Comparison of ENCODE assay signal across 1 cellular context in the genomic region with DNA sequence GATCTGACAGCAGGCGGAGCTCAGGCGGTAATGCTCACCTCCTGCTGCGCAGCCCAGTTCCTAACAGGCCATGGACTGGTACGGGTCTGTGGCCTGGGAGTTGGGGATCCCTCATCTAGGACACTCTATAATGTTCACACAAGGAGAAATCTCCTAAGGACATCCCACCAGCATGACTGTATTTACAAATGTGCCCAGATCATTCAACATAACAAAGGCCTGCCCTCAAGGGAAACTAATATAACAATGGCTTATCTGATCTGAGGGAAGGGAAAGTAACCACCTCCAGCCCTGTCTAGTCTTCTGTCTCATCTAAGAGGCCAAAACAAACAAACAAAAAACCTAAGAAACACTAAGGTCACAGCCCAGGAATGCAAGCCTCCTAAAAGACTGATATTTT.
TF ChIP-seq lines count a peak whose summit lies in the region.

No MANE protein-coding gene starts in this region.

TF ChIP-seq in GM23338, 12 proteins besides CTCF, POLR2A, EP300 and RAD21:
- TF ChIP-seq, protein P1, sequence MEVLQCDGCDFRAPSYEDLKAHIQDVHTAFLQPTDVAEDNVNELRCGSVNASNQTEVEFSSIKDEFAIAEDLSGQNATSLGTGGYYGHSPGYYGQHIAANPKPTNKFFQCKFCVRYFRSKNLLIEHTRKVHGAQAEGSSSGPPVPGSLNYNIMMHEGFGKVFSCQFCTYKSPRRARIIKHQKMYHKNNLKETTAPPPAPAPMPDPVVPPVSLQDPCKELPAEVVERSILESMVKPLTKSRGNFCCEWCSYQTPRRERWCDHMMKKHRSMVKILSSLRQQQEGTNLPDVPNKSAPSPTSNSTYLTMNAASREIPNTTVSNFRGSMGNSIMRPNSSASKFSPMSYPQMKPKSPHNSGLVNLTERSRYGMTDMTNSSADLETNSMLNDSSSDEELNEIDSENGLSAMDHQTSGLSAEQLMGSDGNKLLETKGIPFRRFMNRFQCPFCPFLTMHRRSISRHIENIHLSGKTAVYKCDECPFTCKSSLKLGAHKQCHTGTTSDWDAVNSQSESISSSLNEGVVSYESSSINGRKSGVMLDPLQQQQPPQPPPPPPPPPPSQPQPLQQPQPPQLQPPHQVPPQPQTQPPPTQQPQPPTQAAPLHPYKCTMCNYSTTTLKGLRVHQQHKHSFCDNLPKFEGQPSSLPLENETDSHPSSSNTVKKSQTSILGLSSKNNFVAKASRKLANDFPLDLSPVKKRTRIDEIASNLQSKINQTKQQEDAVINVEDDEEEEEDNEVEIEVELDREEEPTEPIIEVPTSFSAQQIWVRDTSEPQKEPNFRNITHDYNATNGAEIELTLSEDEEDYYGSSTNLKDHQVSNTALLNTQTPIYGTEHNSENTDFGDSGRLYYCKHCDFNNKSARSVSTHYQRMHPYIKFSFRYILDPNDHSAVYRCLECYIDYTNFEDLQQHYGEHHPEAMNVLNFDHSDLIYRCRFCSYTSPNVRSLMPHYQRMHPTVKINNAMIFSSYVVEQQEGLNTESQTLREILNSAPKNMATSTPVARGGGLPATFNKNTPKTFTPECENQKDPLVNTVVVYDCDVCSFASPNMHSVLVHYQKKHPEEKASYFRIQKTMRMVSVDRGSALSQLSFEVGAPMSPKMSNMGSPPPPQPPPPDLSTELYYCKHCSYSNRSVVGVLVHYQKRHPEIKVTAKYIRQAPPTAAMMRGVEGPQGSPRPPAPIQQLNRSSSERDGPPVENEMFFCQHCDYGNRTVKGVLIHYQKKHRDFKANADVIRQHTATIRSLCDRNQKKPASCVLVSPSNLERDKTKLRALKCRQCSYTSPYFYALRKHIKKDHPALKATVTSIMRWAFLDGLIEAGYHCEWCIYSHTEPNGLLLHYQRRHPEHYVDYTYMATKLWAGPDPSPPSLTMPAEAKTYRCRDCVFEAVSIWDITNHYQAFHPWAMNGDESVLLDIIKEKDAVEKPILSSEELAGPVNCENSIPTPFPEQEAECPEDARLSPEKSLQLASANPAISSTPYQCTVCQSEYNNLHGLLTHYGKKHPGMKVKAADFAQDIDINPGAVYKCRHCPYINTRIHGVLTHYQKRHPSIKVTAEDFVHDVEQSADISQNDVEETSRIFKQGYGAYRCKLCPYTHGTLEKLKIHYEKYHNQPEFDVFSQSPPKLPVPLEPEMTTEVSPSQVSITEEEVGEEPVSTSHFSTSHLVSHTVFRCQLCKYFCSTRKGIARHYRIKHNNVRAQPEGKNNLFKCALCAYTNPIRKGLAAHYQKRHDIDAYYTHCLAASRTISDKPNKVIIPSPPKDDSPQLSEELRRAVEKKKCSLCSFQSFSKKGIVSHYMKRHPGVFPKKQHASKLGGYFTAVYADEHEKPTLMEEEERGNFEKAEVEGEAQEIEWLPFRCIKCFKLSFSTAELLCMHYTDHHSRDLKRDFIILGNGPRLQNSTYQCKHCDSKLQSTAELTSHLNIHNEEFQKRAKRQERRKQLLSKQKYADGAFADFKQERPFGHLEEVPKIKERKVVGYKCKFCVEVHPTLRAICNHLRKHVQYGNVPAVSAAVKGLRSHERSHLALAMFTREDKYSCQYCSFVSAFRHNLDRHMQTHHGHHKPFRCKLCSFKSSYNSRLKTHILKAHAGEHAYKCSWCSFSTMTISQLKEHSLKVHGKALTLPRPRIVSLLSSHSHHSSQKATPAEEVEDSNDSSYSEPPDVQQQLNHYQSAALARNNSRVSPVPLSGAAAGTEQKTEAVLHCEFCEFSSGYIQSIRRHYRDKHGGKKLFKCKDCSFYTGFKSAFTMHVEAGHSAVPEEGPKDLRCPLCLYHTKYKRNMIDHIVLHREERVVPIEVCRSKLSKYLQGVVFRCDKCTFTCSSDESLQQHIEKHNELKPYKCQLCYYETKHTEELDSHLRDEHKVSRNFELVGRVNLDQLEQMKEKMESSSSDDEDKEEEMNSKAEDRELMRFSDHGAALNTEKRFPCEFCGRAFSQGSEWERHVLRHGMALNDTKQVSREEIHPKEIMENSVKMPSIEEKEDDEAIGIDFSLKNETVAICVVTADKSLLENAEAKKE (CRISPR knock-in tag; IDR thresholded peaks at IDR 0.05): peak; percentile 85
- TF ChIP-seq CREB1 (CRISPR knock-in tag; IDR thresholded peaks at IDR 0.05; ENCODE audit: low read depth): no peak
